ENCODE assay signal across 8 cellular contexts in the genomic region with DNA sequence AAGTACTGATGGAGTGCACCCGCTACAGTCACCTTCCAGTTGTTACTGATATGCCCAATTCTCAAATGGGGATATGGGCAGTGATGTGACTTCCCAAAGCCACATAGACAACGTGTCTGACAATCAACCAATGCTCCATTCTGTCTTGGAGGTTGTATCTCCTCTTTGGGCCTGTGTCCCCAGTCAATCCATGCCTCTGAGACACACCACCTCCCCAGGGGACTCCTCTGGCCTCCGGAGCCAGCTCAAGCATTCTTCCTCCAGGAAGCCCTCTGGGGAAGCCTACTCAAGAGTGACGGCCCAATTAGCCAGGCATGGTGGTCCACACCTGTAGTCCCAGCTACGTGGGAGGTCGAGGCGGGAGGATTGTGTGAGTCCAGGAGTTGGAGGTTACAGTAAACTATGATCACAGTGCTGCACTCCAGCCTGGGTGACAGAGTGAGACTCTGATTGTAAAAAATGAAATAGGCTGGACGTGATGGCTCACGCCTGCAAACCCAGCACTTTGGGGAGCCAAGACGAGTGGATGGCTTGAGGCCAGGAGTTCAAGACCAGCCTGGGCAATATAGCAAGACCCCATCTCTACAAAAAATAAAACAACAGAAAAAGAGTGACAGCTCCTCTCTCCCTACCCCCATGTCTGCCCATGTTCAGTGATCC. TPM values are rescaled to one million over a fixed set of nuclear protein-coding genes. Genes with fewer than 3 reads are reported as not detected.
A peak's percentile ranks its signal among the peaks of the same experiment; 100 is the strongest.
DNase-seq lines count a peak whose midpoint lies in the region; ATAC-seq, FAIRE-seq and TF ChIP-seq lines count a peak whose summit lies in the region.

No MANE protein-coding gene starts in this region.

- 95% methylated on average over 10 of the region's 10 CpGs; no CpG with 5 or more reads in 1 of the 2 experiments for WGBS in H1 (ENCODE audit: extremely low coverage in 1 of 2, insufficient coverage in 1 of 2, insufficient read length in 1 of 2, insufficient replicate concordance in 2 of 2, low coverage in 1 of 2, low lambda C conversion rate in 2 of 2, missing lambda C conversion rate in 1 of 2), 2 experiments
- 76 to 79% (median 78%) methylated on average over 10 of the region's 10 CpGs for WGBS in small intestine, 3 donors

- H3K56ac ChIP-seq in H1 (replicated peaks; ENCODE audit: insufficient read length, low read depth, low read length): no peak overlapping the region

- TF ChIP-seq CTCF in H1 (IDR thresholded peaks at IDR 0.05; ENCODE audit: control extremely low read depth in 1 of 3, insufficient read depth in 1 of 3, low read depth in 1 of 3, low read length in 3 of 3): no peak

- H3K14ac ChIP-seq in H1 (ENCODE audit: insufficient read length): no peak overlapping the region

- H4K5ac ChIP-seq in H1 (ENCODE audit: insufficient read length, low read depth, low read length): no peak overlapping the region

- no peak overlapping the region for H2BK120ac ChIP-seq in H1 (replicated peaks; ENCODE audit: low read depth, low read length)

- CTCF ChIA-PET in H1 (lab: Charles Lee; ENCODE audit: partially characterized antibody): interaction anchor here (3.6 to 3.8 kb wide), 2 partner anchors 28 to 36 kb away, joined by 18 to 22 read pairs; no protein-coding TSS in a partner anchor

- TF ChIP-seq EP300 in H1 (IDR thresholded peaks at IDR 0.05; ENCODE audit: borderline replicate concordance in 1 of 2, low read depth in 2 of 2, low read length in 2 of 2): no peak

- H4K8ac ChIP-seq in H1 (ENCODE audit: extremely low read depth, insufficient read depth, low read length): no peak overlapping the region; the same call in 1 of the 2 replicates

- H3K27me3 ChIP-seq in SJCRH30 (no peaks in the 10 kb centered on the region), H1 (replicated peaks in 1 of 4; ENCODE audit: control insufficient read depth in 3 of 4, extremely low read depth in 1 of 4, insufficient read depth in 3 of 4, low read length in 3 of 4) (no peaks in the 10 kb centered on the region), small intestine (ENCODE audit: control insufficient read depth in 2 of 2, insufficient read depth in 2 of 2, low read length in 2 of 2) (no peaks in the 10 kb centered on the region)

- no peaks in the 10 kb centered on the region for H3K23me2 ChIP-seq in H1 (ENCODE audit: low read depth, low read length)

- H3K79me2 ChIP-seq in H1 (ENCODE audit: control insufficient read depth in 1 of 2, insufficient read depth in 2 of 2, low read length in 2 of 2): peaks cover 0 to 6% of the 10 kb centered on the region in 2 experiments; a peak in 2 of 4 replicates

- no peak overlapping the region for H3K27ac ChIP-seq in SJCRH30
- H3K27ac ChIP-seq in H1 (ENCODE audit: low read depth, low read length): no peak overlapping the region
- no peak overlapping the region for H3K27ac ChIP-seq in small intestine (ENCODE audit: low read depth in 1 of 2, low read length in 1 of 2)

- H2AFZ ChIP-seq in H1 (ENCODE audit: low read length): no peak overlapping the region

- peaks cover 9 to 13% of the 10 kb centered on the region in 2 experiments for H4K20me1 ChIP-seq in H1 (replicated peaks in 1 of 2; ENCODE audit: control insufficient read depth in 1 of 2, insufficient read depth in 2 of 2, low read length in 2 of 2)

- no peak overlapping the region for H3K23ac ChIP-seq in H1 (ENCODE audit: insufficient read length)

- H3K4me2 ChIP-seq in H1 (ENCODE audit: insufficient read depth in 1 of 2, low read depth in 2 of 2, low read length in 2 of 2): no peak overlapping the region

- no peak for TF ChIP-seq RAD21 in H1 (IDR thresholded peaks at IDR 0.05 in 1 of 2, conservative IDR thresholded peaks at IDR 0.05 in 1 of 2; ENCODE audit: low read depth in 2 of 2, low read length in 2 of 2)

- no peak overlapping the region for H3K4ac ChIP-seq in H1 (replicated peaks; ENCODE audit: insufficient read length, low read depth, low read length)

- H2BK12ac ChIP-seq in H1 (ENCODE audit: low read depth, low read length): no peak overlapping the region

- POLR2A ChIA-PET in H1 (lab: Charles Lee; ENCODE audit: partially characterized antibody): interaction anchor here (0.7 to 3.2 kb wide), 14 partner anchors 65 to 179 kb away, joined by 3 to 16 read pairs (median 3); no protein-coding TSS in a partner anchor

- H2BK15ac ChIP-seq in H1 (ENCODE audit: low read length): no peak overlapping the region

- H3K9me3 ChIP-seq in SJCRH30 (replicated peaks) (no peaks in the 10 kb centered on the region), H1 (ENCODE audit: insufficient read depth in 2 of 2, low read depth in 1 of 2, low read length in 1 of 2) (no peaks in the 10 kb centered on the region), small intestine (ENCODE audit: control insufficient read depth, low read depth) (no peaks in the 10 kb centered on the region)

- H3K4me3 ChIP-seq in SJCRH30 (no peak overlapping the region), H1 (ENCODE audit: extremely low read depth in 1 of 4, insufficient read depth in 2 of 4, low read depth in 3 of 4, low read length in 4 of 4) (no peak overlapping the region), small intestine (ENCODE audit: low read depth in 1 of 2, low read length in 2 of 2) (no peak overlapping the region)

- no peak overlapping the region for H2BK20ac ChIP-seq in H1 (ENCODE audit: low read length)

- no peak for ATAC-seq in GM19035 (IDR thresholded peaks at IDR 0.05; ENCODE audit: unreplicated experiment)

- no peak overlapping the region for H4K91ac ChIP-seq in H1 (replicated peaks; ENCODE audit: insufficient read length, low read length)

- H3K9ac ChIP-seq in H1 (replicated peaks in 1 of 4; ENCODE audit: extremely low read depth in 1 of 4, low read depth in 3 of 4, low read length in 3 of 4): no peak overlapping the region

- H3K4me1 ChIP-seq in SJCRH30 (no peaks in the 10 kb centered on the region), H1 (replicated peaks in 1 of 4; ENCODE audit: control insufficient read depth in 3 of 4, insufficient read depth in 4 of 4, low read length in 3 of 4) (peaks cover 0 to 14% (median 7%) of the 10 kb centered on the region in 4 experiments; a peak in 6 of 7 replicates), small intestine (ENCODE audit: control insufficient read depth in 2 of 2, insufficient read depth in 1 of 2, low read depth in 1 of 2, low read length in 1 of 2) (no peaks in the 10 kb centered on the region)

- DNase-seq in activated CD4-positive, alpha-beta T cell treated with anti-CD3 and anti-CD28 coated beads for 1 hour: peak; percentile 57
- no peak for DNase-seq in activated CD4-positive, alpha-beta T cell treated with anti-CD3 and anti-CD28 coated beads, Interleukin-2, amount 50 U/mL, for 4 hours
- peak; percentile 53 to 65 for DNase-seq in SJCRH30
- DNase-seq in H1 (ENCODE audit: low read depth in 1 of 2, low spot score in 2 of 2): peak in 1 of 2 experiments; percentile 76
- DNase-seq in small intestine: peak; percentile 19
- DNase-seq in NCI-H146 treated with DMSO at 0.1 percent for 48 hours (lab: John Stamatoyannopoulos, UW; ENCODE audit: unreplicated experiment): no peak
- DNase-seq in cerebellar nuclear complex (lab: John Stamatoyannopoulos, UW): no peak

- no peak overlapping the region for H3K18ac ChIP-seq in H1 (ENCODE audit: extremely low read depth, low read length)

- H2BK5ac ChIP-seq in H1 (ENCODE audit: low read depth, low read length): no peak overlapping the region

- H3K79me1 ChIP-seq in H1 (ENCODE audit: low read depth, low read length): peaks cover 5% of the 10 kb centered on the region; the same call in 1 of the 2 replicates

- H2AK5ac ChIP-seq in H1 (ENCODE audit: low read depth, low read length): no peak overlapping the region

- FAIRE-seq in H1 (lab: Jason Lieb, UNC) (no peak), small intestine (lab: Jason Lieb, UNC) (no peak)

- H3K36me3 ChIP-seq in SJCRH30 (peaks cover 37% of the 10 kb centered on the region), H1 (ENCODE audit: control insufficient read depth in 2 of 4, insufficient read depth in 4 of 4, low read length in 3 of 4) (peaks cover 33 to 39% (median 37%) of the 10 kb centered on the region in 4 experiments), small intestine (ENCODE audit: control insufficient read depth in 2 of 2, insufficient read depth in 2 of 2, low read length in 2 of 2) (peaks cover 7 to 11% of the 10 kb centered on the region in 2 donors)

- peak in 1 of 2 experiments; percentile 87; a peak in 2 of 3 replicates for TF ChIP-seq POLR2A in H1 (IDR thresholded peaks at IDR 0.05; ENCODE audit: control extremely low read depth in 1 of 2, low read depth in 2 of 2, low read length in 2 of 2)

TF ChIP-seq in H1, 55 proteins besides CTCF, POLR2A, EP300 and RAD21 (continues in another document):
- TF ChIP-seq BCL11A (IDR thresholded peaks at IDR 0.05; ENCODE audit: low read depth in 2 of 2, low read length in 2 of 2) (no peak), JUND (IDR thresholded peaks at IDR 0.05; ENCODE audit: low read length) (no peak), CTBP2 (IDR thresholded peaks at IDR 0.05; ENCODE audit: borderline replicate concordance, insufficient read depth, insufficient read length, low read length) (no peak), TAF7 (optimal IDR thresholded peaks at IDR 0.05; ENCODE audit: borderline replicate concordance, low read depth, low read length) (peak; percentile 76)

RNA-seq across cellular contexts. Expression of a gene that starts 7.2 kb away (rescaled TPM):
- total RNA-seq in SJCRH30 (2014; rRNA removed; shearing (Covaris generic)): 1,484 and 1,492 TPM in 2 replicates
- 5,193 and 5,434 TPM in 2 replicates for total RNA-seq in H1 (2021; fragmentation: NEBNext Ultra II Directional; extraction: Animal tissue kit (Norgen Biotek cat#: 25700))
- 3,302 and 5,403 TPM in 2 replicates for polyA plus RNA-seq in H1 (2011; rRNA removed)
- polyA plus RNA-seq in H1 (2011; cell fraction: cytosol; rRNA removed): 2,071 TPM
- 4,500 TPM for polyA plus RNA-seq in H1 (2011; cell fraction: nucleus; rRNA removed)
- polyA plus RNA-seq in H1 (2012, experiment 1 of 2): 6,137 to 6,485 TPM (median 6,195 TPM) in 4 replicates
- polyA plus RNA-seq in H1 (2012, experiment 2 of 2): 10,957 TPM
- polyA plus RNA-seq in H1 (2013, experiment 1 of 2): 8,552 TPM
- 8,467 TPM for polyA plus RNA-seq in H1 (2013, experiment 2 of 2)
- polyA minus RNA-seq in H1 (2011; rRNA and poly(A)+ RNA removed): 2,491 and 4,199 TPM in 2 replicates
- polyA minus RNA-seq in H1 (2011; cell fraction: cytosol; rRNA and poly(A)+ RNA removed): 2,951 TPM
- 2,361 TPM for polyA minus RNA-seq in H1 (2011; cell fraction: nucleus; rRNA and poly(A)+ RNA removed)
- 1,000 to 10,000 TPM; 3,422 to 5,487 (median 4,014) TPM for polyA plus RNA-seq in small intestine

RNA-seq across cellular contexts. Expression of a gene that starts 9.6 kb away (rescaled TPM):
- 10.3 and 10.7 TPM in 2 replicates for total RNA-seq in SJCRH30 (2014; rRNA removed; shearing (Covaris generic))
- 18.9 and 19.4 TPM in 2 replicates for total RNA-seq in H1 (2021; fragmentation: NEBNext Ultra II Directional; extraction: Animal tissue kit (Norgen Biotek cat#: 25700))
- polyA plus RNA-seq in H1 (2011; rRNA removed) (12.9 and 21.8 TPM in 2 replicates), small intestine (1 to 10 TPM; 1.1 to 3.4 (median 1.3) TPM)
- 7.4 TPM for polyA plus RNA-seq in H1 (2011; cell fraction: cytosol; rRNA removed)
- 15.0 TPM for polyA plus RNA-seq in H1 (2011; cell fraction: nucleus; rRNA removed)
- polyA plus RNA-seq in H1 (2012, experiment 1 of 2): 6.5 to 10.6 TPM (median 8.4 TPM) in 4 replicates
- polyA plus RNA-seq in H1 (2012, experiment 2 of 2): 7.4 TPM
- 10.7 TPM for polyA plus RNA-seq in H1 (2013, experiment 1 of 2)
- 10.9 TPM for polyA plus RNA-seq in H1 (2013, experiment 2 of 2)
- polyA minus RNA-seq in H1 (2011; rRNA and poly(A)+ RNA removed): 11.1 and 12.9 TPM in 2 replicates
- polyA minus RNA-seq in H1 (2011; cell fraction: cytosol; rRNA and poly(A)+ RNA removed): 13.1 TPM
- 18.4 TPM for polyA minus RNA-seq in H1 (2011; cell fraction: nucleus; rRNA and poly(A)+ RNA removed)

Comparison
In these comparisons a context has a peak if more than half of its experiments do, and no peak if none do; other contexts are left out.
1. DNase-seq: peak in activated CD4-positive, alpha-beta T cell treated with anti-CD3 and anti-CD28 coated beads for 1 hour (single experiment), SJCRH30 (2 of 2) and small intestine (single experiment); none in activated CD4-positive, alpha-beta T cell treated with anti-CD3 and anti-CD28 coated beads, Interleukin-2, amount 50 U/mL, for 4 hours (0 of 2), NCI-H146 treated with DMSO at 0.1 percent for 48 hours (single experiment) and cerebellar nuclear complex (0 of 2).